In genomic region chr16:84841787-84842300, GRCh38 we compare ENCODE assay signal across 12 cellular contexts. TPM values are rescaled to one million over a fixed set of nuclear protein-coding genes. Genes with fewer than 3 reads are reported as not detected.
A peak's percentile ranks its signal among the peaks of the same experiment; 100 is the strongest.
DNase-seq lines count a peak whose midpoint lies in the region; ATAC-seq and TF ChIP-seq lines count a peak whose summit lies in the region.
"Had no signal": no experiment of that assay in that cellular context is flagged by ENCODE, and none has a peak within 500 bp of the region (broad histone marks: within the 10 kb centered on the region; RNA-seq: fewer than 3 reads in every experiment).

No MANE protein-coding gene starts in this region.

- no peak for TF ChIP-seq POLR2A in breast epithelium (IDR thresholded peaks at IDR 0.05)

- H3K9ac ChIP-seq in muscle layer of colon (ENCODE audit: low read length): no peak overlapping the region

- TF ChIP-seq CTCF in Calu3 (IDR thresholded peaks at IDR 0.05; ENCODE audit: unreplicated experiment) (no peak), breast epithelium (IDR thresholded peaks at IDR 0.05) (no peak)

- H3K27me3 ChIP-seq in breast epithelium: no peaks in the 10 kb centered on the region
- no peaks in the 10 kb centered on the region for H3K27me3 ChIP-seq in muscle layer of colon (ENCODE audit: control insufficient read depth in 1 of 2, insufficient read depth in 2 of 2, low read length in 2 of 2)

- H3K36me3 Mint-ChIP-seq in Calu3 (ENCODE audit: insufficient read depth, unreplicated experiment): peaks cover 19% of the 10 kb centered on the region
- H3K36me3 Mint-ChIP-seq: stimulated activated memory B cell treated with anti-CD40 and anti-IgM and Interleukin-4, amounts not matched to agents 10 μg/mL and 1 μg/mL and 100 μg/mL, for 72 hours had no signal

- peak overlapping the region; percentile 80 for H3K27ac Mint-ChIP-seq in Calu3 (ENCODE audit: unreplicated experiment)
- H3K27ac Mint-ChIP-seq: CD8-positive, alpha-beta memory T cell; stimulated activated memory B cell treated with anti-CD40 and anti-IgM and Interleukin-4, amounts not matched to agents 10 μg/mL and 1 μg/mL and 100 μg/mL, for 72 hours had no signal

- H3K4me1 ChIP-seq in breast epithelium (no peaks in the 10 kb centered on the region), muscle layer of colon (ENCODE audit: insufficient read depth, low read length) (peaks cover 45% of the 10 kb centered on the region)

- H3K27ac ChIP-seq in breast epithelium (peak overlapping the region; percentile 83 to 87), muscle layer of colon (ENCODE audit: low read depth, low read length) (peak overlapping the region; percentile 72)

- peak; percentile 92 for DNase-seq in Calu3
- peak; percentile 80 for DNase-seq in NCI-H2029 (lab: John Stamatoyannopoulos, UW)
- DNase-seq in breast epithelium (ENCODE audit: low spot score in 2 of 2): peak; percentile 72 to 80
- DNase-seq in germinal center (ENCODE audit: low spot score): no peak
- no peak for DNase-seq in HCEC 1CT
- DNase-seq in stimulated activated CD4-positive, alpha-beta T cell treated with anti-CD3 and anti-CD28 coated beads, Interleukin-4, amount 100 ng/mL, for 4 hours: no peak
- DNase-seq: CD8-positive, alpha-beta memory T cell; hippocampal formation had no signal

- BruUV-seq in Calu3 (replicated peaks; lab: Mats Ljungman, UMichigan): no TSS peak

- no peaks in the 10 kb centered on the region for H3K36me3 ChIP-seq in breast epithelium
- H3K36me3 ChIP-seq in muscle layer of colon (ENCODE audit: insufficient read depth, low read length): peaks cover 50% of the 10 kb centered on the region

- H3K4me1 Mint-ChIP-seq in Calu3 (ENCODE audit: low read depth, unreplicated experiment): peaks cover 55% of the 10 kb centered on the region
- H3K4me1 Mint-ChIP-seq: stimulated activated memory B cell treated with anti-CD40 and anti-IgM and Interleukin-4, amounts not matched to agents 10 μg/mL and 1 μg/mL and 100 μg/mL, for 72 hours had no signal

- H3K9me3 ChIP-seq in breast epithelium (no peaks in the 10 kb centered on the region), muscle layer of colon (ENCODE audit: low read length) (no peaks in the 10 kb centered on the region)

- peak overlapping the region in 2 of 3 donors; percentile 38 to 52 for H3K4me3 ChIP-seq in breast epithelium
- H3K4me3 ChIP-seq in muscle layer of colon (ENCODE audit: low read depth in 1 of 2, low read length in 2 of 2): no peak overlapping the region

- no peaks in the 10 kb centered on the region for H3K9me3 Mint-ChIP-seq in Calu3 (ENCODE audit: low read depth, unreplicated experiment)
- H3K9me3 Mint-ChIP-seq: CD8-positive, alpha-beta memory T cell; stimulated activated memory B cell treated with anti-CD40 and anti-IgM and Interleukin-4, amounts not matched to agents 10 μg/mL and 1 μg/mL and 100 μg/mL, for 72 hours had no signal

- H3K4me3 Mint-ChIP-seq in Calu3 (ENCODE audit: low read depth, unreplicated experiment): peak overlapping the region; percentile 63
- H3K4me3 Mint-ChIP-seq: CD8-positive, alpha-beta memory T cell; stimulated activated memory B cell treated with anti-CD40 and anti-IgM and Interleukin-4, amounts not matched to agents 10 μg/mL and 1 μg/mL and 100 μg/mL, for 72 hours had no signal

- CTCF ChIA-PET in Calu3 (lab: Charles Lee): interaction anchor here (1.2 kb wide), 1 partner anchor 10 kb away, joined by 4 read pairs; no protein-coding TSS in a partner anchor

- intact Hi-C loops in Calu3 (cut with micrococcal nuclease; ENCODE audit: unreplicated experiment): no loop called here
- intact Hi-C loops in breast epithelium (cut with DNase I; ENCODE audit: low total_unique reads): no loop called here

- no peak for ATAC-seq in HG02610 (IDR thresholded peaks at IDR 0.05; ENCODE audit: unreplicated experiment)
- ATAC-seq: right cardiac atrium; stimulated activated memory B cell treated with anti-CD40 and anti-IgM and Interleukin-4, amounts not matched to agents 10 μg/mL and 1 μg/mL and 100 μg/mL, for 72 hours had no signal

- H3K27me3 Mint-ChIP-seq in Calu3 (ENCODE audit: unreplicated experiment): no peaks in the 10 kb centered on the region

RNA-seq across cellular contexts. Expression of gene CRISPLD2, which starts 22.1 kb away (rescaled TPM):
- total RNA-seq in Calu3 (2022): 5.9 and 6.5 TPM in 2 replicates
- total RNA-seq in breast epithelium: 100 to 1,000 TPM in 2 of 3 donors, 10 to 100 TPM in 1; 94.7 to 386 (median 216) TPM

Comparison
In these comparisons a context has a peak if more than half of its experiments do, and no peak if none do; other contexts are left out.
1. DNase-seq: peak in Calu3 (single experiment), NCI-H2029 (single experiment) and breast epithelium (2 of 2); none in germinal center (single experiment), HCEC 1CT (single experiment) and stimulated activated CD4-positive, alpha-beta T cell treated with anti-CD3 and anti-CD28 coated beads, Interleukin-4, amount 100 ng/mL, for 4 hours (0 of 2).
2. H3K4me3 ChIP-seq: peak in breast epithelium (2 of 3); none in muscle layer of colon (0 of 2).
3. RNA of gene CRISPLD2, which starts 22.1 kb away (total RNA-seq): 94.7 to 386 TPM in breast epithelium; 5.9 to 6.5 TPM in Calu3; every median in the first group is over 10 times any median in the second.